15 cellular contexts compared by ENCODE assay signal in genomic region chr2:231299267-231299666, GRCh38.
A peak's percentile ranks its signal among the peaks of the same experiment; 100 is the strongest.
DNase-seq lines count a peak whose midpoint lies in the region; ATAC-seq, FAIRE-seq and TF ChIP-seq lines count a peak whose summit lies in the region.
"Had no signal": no experiment of that assay in that cellular context is flagged by ENCODE, and none has a peak within 500 bp of the region (broad histone marks: within the 10 kb centered on the region; RNA-seq: fewer than 3 reads in every experiment).

No MANE protein-coding gene starts in this region.

- no peak overlapping the region for H3K4me2 ChIP-seq in astrocyte (ENCODE audit: low read length)

- H3K27me3 ChIP-seq in astrocyte (ENCODE audit: insufficient read depth, low read length) (no peaks in the 10 kb centered on the region), mucosa of rectum (ENCODE audit: control insufficient read depth in 2 of 2, insufficient read depth in 2 of 2, low read length in 2 of 2) (no peaks in the 10 kb centered on the region)

- CTCF ChIA-PET in activated naive CD4-positive, alpha-beta T cell treated with anti-CD3 and anti-CD28 coated beads, Interleukin-2, amount 10 ng/mL, durations not matched to agents 7 days and 5 days (lab: Charles Lee), result interaction anchor here (1.0 to 3.4 kb wide), 2 partner anchors 9 to 108 kb away, joined by 3 to 15 read pairs; no protein-coding TSS in a partner anchor

- DNase-seq in GF-D8 (lab: John Stamatoyannopoulos, UW) (peak; percentile 8), Kasumi-1 (lab: John Stamatoyannopoulos, UW) (peak; percentile 1 to 4), astrocyte (ENCODE audit: low read depth) (no peak), NCI-H1092 treated with DMSO at 0.1 percent for 48 hours (lab: John Stamatoyannopoulos, UW) (no peak)
- DNase-seq in activated naive CD4-positive, alpha-beta T cell treated with anti-CD3 and anti-CD28 coated beads, Interleukin-2, amount 10 ng/mL, durations not matched to agents 7 days and 5 days, result no peak
- DNase-seq: CD8-positive, alpha-beta T cell; HFFc6; NCI-H446; stimulated activated CD4-positive, alpha-beta T cell treated with anti-CD3 and anti-CD28 coated beads, Interleukin-12 subunit alpha, Interleukin-12 subunit beta, amount 100 ng/mL, for 4 hours had no signal

- H3K9ac ChIP-seq in astrocyte (ENCODE audit: low read length), result no peak overlapping the region
- peak overlapping the region in 1 of 2 donors; percentile 23 for H3K9ac ChIP-seq in mucosa of rectum (ENCODE audit: low read depth in 1 of 2, low read length in 2 of 2)

- peaks cover 20% of the 10 kb centered on the region for H3K4me1 Mint-ChIP-seq in astrocyte (ENCODE audit: low read depth, unreplicated experiment)
- H3K4me1 Mint-ChIP-seq in activated naive CD4-positive, alpha-beta T cell treated with anti-CD3 and anti-CD28 coated beads, Interleukin-2, amount 10 ng/mL, durations not matched to agents 7 days and 5 days, result peaks cover 5% of the 10 kb centered on the region
- H3K4me1 Mint-ChIP-seq: activated T-helper 17 cell treated with anti-CD3 and anti-CD28 coated beads, Interleukin-2, amount 50 U/mL, for 72 hours; nephron had no signal

- H3K27ac Mint-ChIP-seq in astrocyte (ENCODE audit: unreplicated experiment), result peak overlapping the region; percentile 42
- no peak overlapping the region for H3K27ac Mint-ChIP-seq in activated naive CD4-positive, alpha-beta T cell treated with anti-CD3 and anti-CD28 coated beads, Interleukin-2, amount 10 ng/mL, durations not matched to agents 7 days and 5 days
- H3K27ac Mint-ChIP-seq: activated T-helper 17 cell treated with anti-CD3 and anti-CD28 coated beads, Interleukin-2, amount 50 U/mL, for 72 hours; CD8-positive, alpha-beta T cell; HFFc6; nephron had no signal

- TF ChIP-seq CTCF in astrocyte (IDR thresholded peaks at IDR 0.05; ENCODE audit: insufficient read depth, low read depth, low read length), result no peak

- no peaks in the 10 kb centered on the region for H3K9me3 Mint-ChIP-seq in astrocyte (ENCODE audit: unreplicated experiment)
- no peaks in the 10 kb centered on the region for H3K9me3 Mint-ChIP-seq in activated naive CD4-positive, alpha-beta T cell treated with anti-CD3 and anti-CD28 coated beads, Interleukin-2, amount 10 ng/mL, durations not matched to agents 7 days and 5 days
- H3K9me3 Mint-ChIP-seq: activated T-helper 17 cell treated with anti-CD3 and anti-CD28 coated beads, Interleukin-2, amount 50 U/mL, for 72 hours; CD8-positive, alpha-beta T cell; HFFc6; nephron had no signal

- no peaks in the 10 kb centered on the region for H3K9me3 ChIP-seq in astrocyte (ENCODE audit: insufficient read depth, low read depth, low read length)
- no peaks in the 10 kb centered on the region for H3K9me3 ChIP-seq in mucosa of rectum (ENCODE audit: control insufficient read depth in 2 of 2, low read length in 2 of 2)

- H3K27me3 Mint-ChIP-seq in astrocyte (ENCODE audit: low read depth, unreplicated experiment), result no peaks in the 10 kb centered on the region
- H3K27me3 Mint-ChIP-seq in activated naive CD4-positive, alpha-beta T cell treated with anti-CD3 and anti-CD28 coated beads, Interleukin-2, amount 10 ng/mL, durations not matched to agents 7 days and 5 days, result peaks cover 6% of the 10 kb centered on the region

- no peaks in the 10 kb centered on the region for H4K20me1 ChIP-seq in astrocyte (ENCODE audit: insufficient read depth, low read length)

- ATAC-seq in HG03520 (IDR thresholded peaks at IDR 0.05; ENCODE audit: unreplicated experiment) (no peak), SK-N-SH treated with all-trans-retinoic acid at 6 μM for 48 hours (no peak)
- ATAC-seq: activated T-helper 17 cell treated with anti-CD3 and anti-CD28 coated beads, Interleukin-2, amount 50 U/mL, for 72 hours; CD8-positive, alpha-beta T cell had no signal

- peaks cover 11% of the 10 kb centered on the region for H3K36me3 Mint-ChIP-seq in astrocyte (ENCODE audit: low read depth, unreplicated experiment)
- H3K36me3 Mint-ChIP-seq in activated naive CD4-positive, alpha-beta T cell treated with anti-CD3 and anti-CD28 coated beads, Interleukin-2, amount 10 ng/mL, durations not matched to agents 7 days and 5 days, result no peaks in the 10 kb centered on the region
- H3K36me3 Mint-ChIP-seq: CD8-positive, alpha-beta T cell had no signal

- no peak for FAIRE-seq in astrocyte (lab: Jason Lieb, UNC)

- H3K27ac ChIP-seq in astrocyte (ENCODE audit: low read depth, low read length) (no peak overlapping the region), mucosa of rectum (ENCODE audit: low read depth in 2 of 2, low read length in 2 of 2) (peak overlapping the region; percentile 32 to 66)
- H3K27ac ChIP-seq: SK-N-MC had no signal

- peaks cover 24% of the 10 kb centered on the region for H3K4me1 ChIP-seq in astrocyte (ENCODE audit: insufficient read depth, low read length)
- peaks cover 6 to 37% of the 10 kb centered on the region in 2 donors for H3K4me1 ChIP-seq in mucosa of rectum (ENCODE audit: control insufficient read depth in 2 of 2, insufficient read depth in 2 of 2, low read length in 2 of 2)

- H3K36me3 ChIP-seq in astrocyte (ENCODE audit: insufficient read depth, low read length) (no peaks in the 10 kb centered on the region), mucosa of rectum (ENCODE audit: control insufficient read depth in 2 of 2, insufficient read depth in 2 of 2, low read length in 2 of 2) (no peaks in the 10 kb centered on the region)

- no peak overlapping the region for H3K4me3 Mint-ChIP-seq in astrocyte (ENCODE audit: unreplicated experiment)
- H3K4me3 Mint-ChIP-seq in activated naive CD4-positive, alpha-beta T cell treated with anti-CD3 and anti-CD28 coated beads, Interleukin-2, amount 10 ng/mL, durations not matched to agents 7 days and 5 days, result no peak overlapping the region
- H3K4me3 Mint-ChIP-seq: activated T-helper 17 cell treated with anti-CD3 and anti-CD28 coated beads, Interleukin-2, amount 50 U/mL, for 72 hours; CD8-positive, alpha-beta T cell; HFFc6; nephron had no signal

- no peak overlapping the region for H2AFZ ChIP-seq in astrocyte (ENCODE audit: low read depth, low read length)

- H3K79me2 ChIP-seq in astrocyte (ENCODE audit: insufficient read depth, low read length), result no peaks in the 10 kb centered on the region

- H3K4me3 ChIP-seq in astrocyte (ENCODE audit: insufficient read depth, low read depth, low read length) (no peak overlapping the region), mucosa of rectum (ENCODE audit: low read length in 2 of 2) (no peak overlapping the region)
- H3K4me3 ChIP-seq: SK-N-MC had no signal

TF ChIP-seq in SK-N-SH treated with all-trans-retinoic acid at 6 μM for 48 hours, 23 proteins besides CTCF, POLR2A, EP300 and RAD21:
- TF ChIP-seq OSR1 (CRISPR knock-in tag; IDR thresholded peaks at IDR 0.05) (no peak), ZFP30 (CRISPR knock-in tag; IDR thresholded peaks at IDR 0.05) (no peak), TCF4 (CRISPR knock-in tag; IDR thresholded peaks at IDR 0.05; ENCODE audit: borderline replicate concordance) (no peak), ISL1 (CRISPR knock-in tag; IDR thresholded peaks at IDR 0.05) (no peak), CSDC2 (CRISPR knock-in tag; IDR thresholded peaks at IDR 0.05) (no peak), ZC3H10 (CRISPR knock-in tag; IDR thresholded peaks at IDR 0.05) (no peak), ZNF70 (CRISPR knock-in tag; IDR thresholded peaks at IDR 0.05) (no peak)

Comparison
In these comparisons a context has a peak if more than half of its experiments do, and no peak if none do; other contexts are left out.
1. DNase-seq: peak in GF-D8 (single experiment) and Kasumi-1 (2 of 2); none in astrocyte (single experiment), NCI-H1092 treated with DMSO at 0.1 percent for 48 hours (single experiment) and activated naive CD4-positive, alpha-beta T cell treated with anti-CD3 and anti-CD28 coated beads, Interleukin-2, amount 10 ng/mL, durations not matched to agents 7 days and 5 days (single experiment).